Comparison of ENCODE assay signal across 8 cellular contexts in the genomic region with DNA sequence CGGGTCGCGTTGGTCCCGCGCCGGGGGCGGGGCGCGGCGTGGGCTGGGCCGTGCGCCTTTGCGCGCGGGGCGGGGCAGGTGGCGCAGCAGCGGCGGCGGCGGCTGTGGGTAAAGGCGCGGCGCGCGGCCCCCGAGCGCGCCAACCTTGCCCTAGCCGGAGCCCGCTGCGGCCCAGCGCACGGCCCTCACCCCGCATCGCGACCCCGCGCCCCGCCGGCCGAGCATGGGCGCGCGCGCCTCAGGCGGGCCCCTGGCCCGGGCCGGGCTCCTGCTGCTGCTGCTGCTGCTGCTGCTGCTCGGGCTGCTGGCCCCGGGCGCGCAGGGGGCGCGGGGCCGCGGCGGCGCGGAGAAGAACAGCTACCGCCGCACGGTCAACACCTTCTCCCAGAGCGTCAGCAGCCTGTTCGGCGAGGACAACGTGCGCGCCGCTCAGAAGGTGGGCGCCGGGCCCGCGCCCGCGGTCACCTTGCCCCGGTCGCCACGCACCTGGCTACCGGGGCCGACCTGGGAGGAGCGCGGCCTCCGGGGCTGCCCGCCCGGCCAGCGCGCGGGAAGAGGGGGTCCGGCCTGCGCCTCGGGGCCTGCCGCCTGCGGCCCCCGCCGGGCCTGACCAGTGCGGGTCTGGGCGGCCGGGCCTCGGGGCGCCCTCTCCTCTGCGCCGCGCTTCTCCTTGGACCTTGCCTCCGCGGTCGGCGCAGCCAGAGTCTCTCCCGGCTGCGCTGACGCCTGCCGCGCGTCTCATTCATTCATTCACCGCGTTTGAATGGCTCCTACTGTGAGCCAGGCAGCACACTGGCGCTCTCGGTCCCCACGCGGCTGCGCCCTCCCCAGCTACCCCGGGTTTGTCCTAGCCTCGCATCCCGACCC. TPM values are rescaled to one million over a fixed set of nuclear protein-coding genes. Genes with fewer than 3 reads are reported as not detected.
A peak's percentile ranks its signal among the peaks of the same experiment; 100 is the strongest.
DNase-seq lines count a peak whose midpoint lies in the region; ATAC-seq and TF ChIP-seq lines count a peak whose summit lies in the region.

Gene BRI3BP (plus strand): TSS at position 78 of the 867 bp plus-strand sequence. CDS start 146 bp downstream, at position 224.

- peak within 1 kb of the TSS in 2 of 4 donors; percentile 26 to 79 for H3K4me3 ChIP-seq in adrenal gland

- 0 to 1% (median 0%) methylated on average over 17 to 124 of the region's 124 CpGs for WGBS in adrenal gland, 4 donors

- no peaks in the 10 kb centered on the region for H3K27me3 ChIP-seq in adrenal gland

- no peaks in the 10 kb centered on the region for H3K9me3 ChIP-seq in adrenal gland (replicated peaks in 1 of 3)

- peak within 1 kb of the TSS in 1 of 5 donors; percentile 10 for H3K27ac ChIP-seq in adrenal gland

- peaks cover 0 to 14% of the 10 kb centered on the region in 2 donors for H3K4me1 ChIP-seq in adrenal gland (replicated peaks in 1 of 2)

- no peak for TF ChIP-seq CTCF in adrenal gland (IDR thresholded peaks at IDR 0.05)

- intact Hi-C loops in T-helper 1 cell treated with Interleukin-12 subunit alpha and Interleukin-12 subunit beta and Interleukin-4 antibody, amounts not matched to agents 30 ng/mL and 1 ng/mL, for 36 hours (cut with micrococcal nuclease) = loop anchor here (1.0 to 5.0 kb wide), 9 partner anchors 54 to 1632 kb away; partner anchors contain the start of genes AACS and SBNO1
- intact Hi-C loops in adrenal gland (cut with DNase I) (no loop called here), sciatic nerve (cut with DNase I) (no loop called here)

- H3K36me3 ChIP-seq in adrenal gland (replicated peaks in 1 of 2) = no peaks in the 10 kb centered on the region

- peak; percentile 42 for ATAC-seq in GM21576 (IDR thresholded peaks at IDR 0.05; ENCODE audit: unreplicated experiment)
- ATAC-seq in sciatic nerve = peak; percentile 42

- no peak for TF ChIP-seq POLR2A in adrenal gland (IDR thresholded peaks at IDR 0.05)

- DNase-seq in ELF-1 (ENCODE audit: low read depth, low spot score) (peak; percentile 52), KG1 (lab: John Stamatoyannopoulos, UW) (peak; percentile 65), adrenal gland (peak in 5 of 7 donors; percentile 27 to 60 (median 34)), hepatic stellate cell (ENCODE audit: low spot score) (peak; percentile 37), sciatic nerve (ENCODE audit: low spot score) (peak; percentile 70), superior temporal gyrus (ENCODE audit: extremely low spot score) (no peak)

RNA-seq across cellular contexts. Expression of gene BRI3BP, which starts in this region (rescaled TPM):
- 19.4 and 19.8 TPM in 2 replicates for total RNA-seq in T-helper 1 cell treated with Interleukin-12 subunit alpha and Interleukin-12 subunit beta and Interleukin-4 antibody, amounts not matched to agents 30 ng/mL and 1 ng/mL, for 36 hours
- total RNA-seq in adrenal gland (1 to 10 TPM; 4.0 to 6.2 (median 4.8) TPM), sciatic nerve (4.0 TPM)
- 1 to 10 TPM; 1.1 to 5.4 (median 1.2) TPM for polyA plus RNA-seq in adrenal gland
